Comparison of ENCODE assay signal across 15 cellular contexts in genomic region chrX:14934423-14934822, GRCh38.
"Had no signal": no experiment of that assay in that cellular context is flagged by ENCODE, and none has a peak within 500 bp of the region (broad histone marks: within the 10 kb centered on the region; RNA-seq: fewer than 3 reads in every experiment).

No MANE protein-coding gene starts in this region.

- H3K4me1 Mint-ChIP-seq: memory B cell had no signal

- H3K36me3 Mint-ChIP-seq: memory B cell; natural killer cell treated with Interleukin-12 subunit alpha and Interleukin-12 subunit beta and Interleukin-15 and Interleukin-18, amount 100 ng/mL, for 72 hours had no signal

- H3K27ac Mint-ChIP-seq: memory B cell; natural killer cell treated with Interleukin-12 subunit alpha and Interleukin-12 subunit beta and Interleukin-15 and Interleukin-18, amount 100 ng/mL, for 72 hours had no signal

- ATAC-seq: gastrocnemius medialis; left lobe of liver; natural killer cell treated with Interleukin-12 subunit alpha and Interleukin-12 subunit beta and Interleukin-15 and Interleukin-18, amount 100 ng/mL, for 72 hours; right lobe of liver; upper lobe of right lung had no signal

- H3K36me3 ChIP-seq: breast epithelium, gastrocnemius medialis, prostate gland, right lobe of liver, spleen, thoracic aorta, upper lobe of right lung had no signal

- H3K4me3 ChIP-seq: breast epithelium, gastrocnemius medialis, prostate gland, right lobe of liver, spleen, thoracic aorta, upper lobe of right lung had no signal

- H3K9me3 ChIP-seq: breast epithelium, gastrocnemius medialis, prostate gland, right lobe of liver, spleen, thoracic aorta, upper lobe of right lung had no signal

- H3K4me1 ChIP-seq: breast epithelium, gastrocnemius medialis, prostate gland, right lobe of liver, spleen, upper lobe of right lung had no signal

- H3K27me3 ChIP-seq: gastrocnemius medialis, right lobe of liver, spleen, upper lobe of right lung had no signal

- DNase-seq: activated CD4-positive, CD25-positive, alpha-beta regulatory T cell treated with anti-CD3 and anti-CD28 coated beads, Interleukin-2, amount 50 U/mL, for 72 hours; activated naive CD4-positive, alpha-beta T cell; anterior cingulate cortex; gastrocnemius medialis; islet precursor cell; right lobe of liver; spleen; upper lobe of right lung had no signal

- H3K9me3 Mint-ChIP-seq: memory B cell; natural killer cell treated with Interleukin-12 subunit alpha and Interleukin-12 subunit beta and Interleukin-15 and Interleukin-18, amount 100 ng/mL, for 72 hours had no signal

- H3K27me3 Mint-ChIP-seq: memory B cell had no signal

- H3K4me3 Mint-ChIP-seq: memory B cell; natural killer cell treated with Interleukin-12 subunit alpha and Interleukin-12 subunit beta and Interleukin-15 and Interleukin-18, amount 100 ng/mL, for 72 hours had no signal

- H3K27ac ChIP-seq: breast epithelium, epithelial cell of prostate, gastrocnemius medialis, prostate gland, right lobe of liver, spleen, upper lobe of right lung had no signal
